ENCODE assay signal across 8 cellular contexts in the genomic region with DNA sequence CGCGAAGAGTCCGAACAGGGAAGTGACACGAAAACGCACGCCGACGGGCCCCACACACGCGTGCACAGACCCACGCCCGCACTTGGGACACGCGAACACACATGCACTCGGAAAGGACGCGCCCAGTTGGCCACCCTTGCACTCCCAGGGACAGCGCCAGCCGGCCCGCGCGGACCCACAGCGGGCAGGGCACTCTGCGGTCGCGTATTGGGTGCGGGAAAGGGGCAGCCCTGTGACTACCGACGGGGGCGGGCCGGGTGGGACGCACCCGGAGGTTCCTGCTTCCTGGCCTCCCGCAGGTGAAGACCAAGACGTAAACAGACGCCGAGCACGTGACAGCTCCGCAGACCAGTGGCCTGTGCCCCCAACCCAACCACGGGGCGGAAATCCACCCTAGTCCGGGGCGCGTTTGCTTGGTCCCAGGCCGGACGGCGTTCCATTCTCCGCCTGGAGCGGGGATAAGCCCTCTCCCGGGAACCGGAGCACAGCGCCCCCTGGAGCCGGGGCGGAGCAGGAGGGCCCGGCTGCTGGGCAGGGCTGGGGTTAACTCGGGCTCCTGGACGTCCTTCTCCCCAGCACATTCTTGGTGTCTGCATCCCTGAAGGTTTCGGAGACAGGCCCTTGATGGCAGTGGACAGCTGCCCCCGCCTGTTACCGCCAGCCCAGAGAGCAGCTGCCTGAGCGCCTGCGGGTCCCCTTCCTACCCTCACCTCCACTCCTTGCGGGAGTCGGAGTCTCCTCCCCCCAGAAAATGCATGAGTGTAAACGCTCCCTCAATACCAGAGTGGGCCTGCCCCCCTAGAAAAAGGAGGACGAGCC. TPM values are rescaled to one million over a fixed set of nuclear protein-coding genes. Genes with fewer than 3 reads are reported as not detected.
DNase-seq lines count a peak whose midpoint lies in the region; ATAC-seq and TF ChIP-seq lines count a peak whose summit lies in the region.

No MANE protein-coding gene starts in this region.

- H3K27me3 ChIP-seq in HUES6 (ENCODE audit: control insufficient read depth, insufficient read depth, low read length) (no peaks in the 10 kb centered on the region), neuronal stem cell (ENCODE audit: control insufficient read depth in 3 of 3, insufficient read depth in 3 of 3, low read depth in 1 of 3, low read length in 3 of 3) (no peaks in the 10 kb centered on the region), suprapubic skin (no peaks in the 10 kb centered on the region)

- H4K91ac ChIP-seq in neuronal stem cell (ENCODE audit: low read depth, low read length, poor library complexity): no peak overlapping the region

- DNase-seq in AG09309 (ENCODE audit: low read depth): peak; percentile 37
- DNase-seq in RWPE1 (ENCODE audit: low spot score): peak; percentile 89
- peak; percentile 52 for DNase-seq in activated gamma-delta T cell treated with anti-CD3 and anti-CD28 coated beads, Interleukin-2, amount 50 U/mL, for 16 hours (ENCODE audit: low read depth)
- DNase-seq in foreskin melanocyte: peak; percentile 74
- DNase-seq in neuronal stem cell (ENCODE audit: low spot score): peak; percentile 75
- DNase-seq in suprapubic skin (ENCODE audit: low spot score in 2 of 2): peak; percentile 85 to 88

- H3K18ac ChIP-seq in neuronal stem cell (ENCODE audit: low read length): peak overlapping the region; percentile 95

- no peak overlapping the region for H3K4ac ChIP-seq in neuronal stem cell (ENCODE audit: low read length)

- no CpG with 5 or more reads among the region's 66 CpGs for WGBS in neuronal stem cell (ENCODE audit: extremely low coverage in 2 of 2, insufficient read length in 2 of 2, insufficient replicate concordance in 1 of 2), 2 donors
- under 1% methylated on average over 14 of the region's 66 CpGs for WGBS in suprapubic skin

- H2BK5ac ChIP-seq in neuronal stem cell (ENCODE audit: low read length): peak overlapping the region; percentile 49

- peaks cover 16% of the 10 kb centered on the region for H3K79me1 ChIP-seq in neuronal stem cell (ENCODE audit: low read depth, low read length)

- H3K23ac ChIP-seq in neuronal stem cell (ENCODE audit: low read depth, low read length, poor library complexity): peak overlapping the region; percentile 96

- no peaks in the 10 kb centered on the region for H3K9me3 ChIP-seq in HUES6 (ENCODE audit: control insufficient read depth, insufficient read depth, low read depth, low read length)
- H3K9me3 ChIP-seq in neuronal stem cell (replicated peaks in 1 of 2; ENCODE audit: control insufficient read depth in 2 of 2, insufficient read depth in 1 of 2, low read depth in 1 of 2, low read length in 2 of 2): no peaks in the 10 kb centered on the region
- no peaks in the 10 kb centered on the region for H3K9me3 ChIP-seq in suprapubic skin

- H2AFZ ChIP-seq in neuronal stem cell (ENCODE audit: low read length): peak overlapping the region; percentile 95

- ATAC-seq in GM18511 (IDR thresholded peaks at IDR 0.05; ENCODE audit: unreplicated experiment): peak; percentile 37

- H3K4me2 ChIP-seq in neuronal stem cell (ENCODE audit: insufficient read depth, low read length, poor library complexity, severe bottlenecking): peak overlapping the region; percentile 97

- TF ChIP-seq CTCF in AG09309 (IDR thresholded peaks at IDR 0.05; ENCODE audit: control insufficient read depth, insufficient read depth, low read depth, low read length, missing control alignments) (peak; percentile 96), RWPE1 (conservative IDR thresholded peaks at IDR 0.05; ENCODE audit: low read depth) (peak; percentile 90), suprapubic skin (IDR thresholded peaks at IDR 0.05) (peak; percentile 83 to 91)

- peak overlapping the region; percentile 87 for H2BK15ac ChIP-seq in neuronal stem cell (ENCODE audit: low read length)

- peak overlapping the region; percentile 58 for H3K14ac ChIP-seq in neuronal stem cell (ENCODE audit: low read length)

- TF ChIP-seq EP300 in suprapubic skin (IDR thresholded peaks at IDR 0.05): no peak

- TF ChIP-seq POLR2A in suprapubic skin (IDR thresholded peaks at IDR 0.05): no peak

- H3K36me3 ChIP-seq in HUES6 (ENCODE audit: control insufficient read depth, insufficient read depth, low read length): peaks cover 24% of the 10 kb centered on the region
- H3K36me3 ChIP-seq in neuronal stem cell (replicated peaks in 1 of 2; ENCODE audit: control insufficient read depth in 2 of 2, insufficient read depth in 2 of 2, low read length in 2 of 2): peaks cover 18 to 31% of the 10 kb centered on the region in 2 donors
- peaks cover 11% of the 10 kb centered on the region for H3K36me3 ChIP-seq in suprapubic skin

- no peak overlapping the region for H4K8ac ChIP-seq in neuronal stem cell (ENCODE audit: low read depth, low read length)

- H3K9ac ChIP-seq in HUES6 (ENCODE audit: low read length): peak overlapping the region; percentile 91
- H3K9ac ChIP-seq in neuronal stem cell (ENCODE audit: low read depth, low read length, poor library complexity): peak overlapping the region; percentile 94

- H3K27ac ChIP-seq in HUES6 (ENCODE audit: low read depth, low read length) (peak overlapping the region; percentile 69), RWPE1 (peak overlapping the region; percentile 99), neuronal stem cell (replicated peaks; ENCODE audit: low read length) (peak overlapping the region; percentile 94), suprapubic skin (peak overlapping the region; percentile 98)

- CTCF ChIA-PET in RWPE1 (lab: Yijun Ruan, JAX): interaction anchor here (0.6 to 3.6 kb wide), 20 partner anchors 9 to 1115 kb away, joined by 3 to 57 read pairs (median 4); a partner anchor contains a TSS

- H3K4me3 ChIP-seq in AG09309 (ENCODE audit: control insufficient read depth, low read depth, low read length): peak overlapping the region; percentile 85
- peak overlapping the region; percentile 65 for H3K4me3 ChIP-seq in HUES6 (ENCODE audit: low read depth, low read length)
- peak overlapping the region; percentile 92 to 99 for H3K4me3 ChIP-seq in neuronal stem cell (ENCODE audit: low read length in 2 of 2)
- peak overlapping the region; percentile 81 for H3K4me3 ChIP-seq in suprapubic skin

- peak overlapping the region; percentile 78 for H2BK120ac ChIP-seq in neuronal stem cell (ENCODE audit: low read depth, low read length)

- POLR2A ChIA-PET in RWPE1 (lab: Yijun Ruan, JAX; ENCODE audit: low non-redundant PET): interaction anchor here (0.5 to 1.2 kb wide), 6 partner anchors 8 to 436 kb away, joined by 3 to 7 read pairs (median 3); no protein-coding TSS in a partner anchor

- peaks cover 33% of the 10 kb centered on the region for H3K4me1 ChIP-seq in HUES6 (ENCODE audit: control insufficient read depth, insufficient read depth, low read length)
- peaks cover 23 to 25% of the 10 kb centered on the region in 2 donors for H3K4me1 ChIP-seq in neuronal stem cell (ENCODE audit: control insufficient read depth in 2 of 2, insufficient read depth in 1 of 2, low read depth in 1 of 2, low read length in 2 of 2)
- H3K4me1 ChIP-seq in suprapubic skin: peaks cover 51% of the 10 kb centered on the region

- H2BK12ac ChIP-seq in neuronal stem cell (ENCODE audit: low read length): peak overlapping the region; percentile 24

- peak overlapping the region; percentile 70 for H2AK5ac ChIP-seq in neuronal stem cell (ENCODE audit: low read depth, low read length)

RNA-seq across cellular contexts. Expression of a gene that starts 2.0 kb away (rescaled TPM):
- polyA plus RNA-seq in neuronal stem cell (2013, experiment 1 of 2): 75.1 TPM
- 76.2 TPM for polyA plus RNA-seq in neuronal stem cell (2013, experiment 2 of 2)
- 10 to 100 TPM; 51.9 to 88.8 (median 61.2) TPM for total RNA-seq in suprapubic skin

RNA-seq across cellular contexts. Expression of a gene that starts 10.2 kb away (rescaled TPM):
- 7.5 TPM for polyA plus RNA-seq in neuronal stem cell (2013, experiment 1 of 2)
- polyA plus RNA-seq in neuronal stem cell (2013, experiment 2 of 2): 7.0 TPM
- 1 to 10 TPM; 7.6 to 9.0 (median 8.1) TPM for total RNA-seq in suprapubic skin

RNA-seq across cellular contexts. Expression of a gene that starts 10.3 kb away (rescaled TPM):
- polyA plus RNA-seq in neuronal stem cell (2013, experiment 1 of 2): 72.6 TPM
- 69.4 TPM for polyA plus RNA-seq in neuronal stem cell (2013, experiment 2 of 2)
- total RNA-seq in suprapubic skin: 10 to 100 TPM; 54.2 to 89.1 (median 62.7) TPM

RNA-seq across cellular contexts. Expression of a gene that starts 28.3 kb away (rescaled TPM):
- 8.9 TPM for polyA plus RNA-seq in neuronal stem cell (2013, experiment 1 of 2)
- 9.1 TPM for polyA plus RNA-seq in neuronal stem cell (2013, experiment 2 of 2)
- 10 to 100 TPM; 19.2 to 36.3 (median 30.1) TPM for total RNA-seq in suprapubic skin

RNA-seq across cellular contexts. Expression of a gene that starts 33.4 kb away (rescaled TPM):
- polyA plus RNA-seq in neuronal stem cell (2013, experiment 1 of 2): 0.29 TPM
- polyA plus RNA-seq in neuronal stem cell (2013, experiment 2 of 2): 0.33 TPM
- total RNA-seq in suprapubic skin: 1 to 10 TPM; 1.2 to 6.0 (median 1.8) TPM

Comparison
In these comparisons a context has a peak if more than half of its experiments do, and no peak if none do; other contexts are left out.
1. Peak in every context shown above with its lines: DNase-seq, ATAC-seq, H3K4me3 ChIP-seq and H3K27ac ChIP-seq.
2. DNase-seq: peak in every context shown above with its lines; median percentile 89 in RWPE1; 86 in suprapubic skin; 75 in neuronal stem cell; 74 in foreskin melanocyte; 52 in activated gamma-delta T cell treated with anti-CD3 and anti-CD28 coated beads, Interleukin-2, amount 50 U/mL, for 16 hours; 37 in AG09309.